ENCODE assay signal across 22 cellular contexts in the genomic region with DNA sequence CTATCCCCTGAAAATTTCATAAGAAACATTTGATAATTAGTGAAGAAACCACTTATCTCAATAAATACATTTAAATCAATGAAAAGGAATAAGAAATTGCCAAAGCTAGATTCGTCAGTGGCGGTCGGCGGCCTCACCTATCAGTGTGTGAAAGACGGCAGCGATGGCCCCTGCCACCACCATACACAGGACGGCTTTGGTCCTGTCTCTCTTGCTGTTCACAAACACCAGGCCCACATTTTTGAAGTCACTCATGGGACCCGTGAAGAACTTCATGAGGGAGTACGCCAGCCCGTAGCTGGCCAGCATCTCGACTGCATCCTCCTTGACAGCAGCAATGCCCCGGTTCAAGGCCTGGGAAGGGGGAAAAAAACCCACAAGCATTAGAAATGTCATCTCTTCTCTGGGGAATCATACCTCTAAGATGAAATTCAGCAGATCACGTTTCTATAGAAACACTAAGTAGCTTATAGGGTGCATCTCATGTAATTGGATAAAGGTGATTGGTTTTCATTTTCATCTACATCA.
"Had no signal": no experiment of that assay in that cellular context is flagged by ENCODE, and none has a peak within 500 bp of the region (broad histone marks: within the 10 kb centered on the region; RNA-seq: fewer than 3 reads in every experiment).

No MANE protein-coding gene starts in this region.

- H3K9me3 Mint-ChIP-seq: activated naive CD4-positive, alpha-beta T cell treated with anti-CD3 and anti-CD28 coated beads, Interleukin-2, amount 10 ng/mL, durations not matched to agents 7 days and 5 days; activated naive CD8-positive, alpha-beta T cell treated with anti-CD3 and anti-CD28 coated beads, Interleukin-2, amount 10 ng/mL, durations not matched to agents 7 days and 5 days; activated T-helper 1 cell treated with anti-CD3 and anti-CD28 coated beads, Interleukin-12 subunit alpha, Interleukin-12 subunit beta, Interleukin-2, Interleukin-4 antibody, amounts not matched to agents 30 ng/mL and 10 ng/mL and 1 ng/mL, durations not matched to agents 14 hours and 24 hours and 36 hours; endodermal cell; natural killer cell treated with Interleukin-12 subunit alpha and Interleukin-12 subunit beta and Interleukin-15 and Interleukin-18, amount 100 ng/mL, for 72 hours; T-helper 2 cell treated with Interferon-gamma antibody and Interleukin-4, amounts not matched to agents 5 μg/mL and 100 μg/mL, for 36 hours had no signal

- H3K9me3 ChIP-seq: ascending aorta, heart right ventricle, left lung, lower lobe of right lung, mucosa of descending colon, transverse colon had no signal

- DNase-seq: activated CD4-positive, alpha-beta T cell treated with anti-CD3 and anti-CD28 coated beads for 4 hours; activated CD4-positive, alpha-beta T cell treated with anti-CD3 and anti-CD28 coated beads, Interleukin-2, amount 50 U/mL, for 4 hours; activated CD8-positive, alpha-beta memory T cell treated with anti-CD3 and anti-CD28 coated beads for 24 hours; activated effector memory CD4-positive, alpha-beta T cell treated with anti-CD3 and anti-CD28 coated beads, Interleukin-2, amount 50 U/mL, for 16 hours; activated naive CD4-positive, alpha-beta T cell treated with anti-CD3 and anti-CD28 coated beads, Interleukin-2, amount 10 ng/mL, durations not matched to agents 7 days and 5 days; activated naive CD8-positive, alpha-beta T cell treated with anti-CD3 and anti-CD28 coated beads, Interleukin-2, amount 10 ng/mL, durations not matched to agents 7 days and 5 days; brain microvascular endothelial cell; endodermal cell; foreskin fibroblast; heart right ventricle; lower lobe of right lung; mesenchymal stem cell; mucosa of descending colon; right cardiac atrium; stimulated activated naive CD4-positive, alpha-beta T cell treated with Interleukin-2 at 50 U/mL for 16 hours; transverse colon had no signal

- ATAC-seq: esophagus mucosa; left lung; lower lobe of right lung; natural killer cell treated with Interleukin-12 subunit alpha and Interleukin-12 subunit beta and Interleukin-15 and Interleukin-18, amount 100 ng/mL, for 72 hours; right cardiac atrium had no signal

- H3K27me3 ChIP-seq: ascending aorta, brain microvascular endothelial cell, heart right ventricle, left lung, transverse colon had no signal

- H3K27ac ChIP-seq: ascending aorta, brain microvascular endothelial cell, left lung, lower lobe of right lung had no signal

- H3K27me3 Mint-ChIP-seq: activated naive CD4-positive, alpha-beta T cell treated with anti-CD3 and anti-CD28 coated beads, Interleukin-2, amount 10 ng/mL, durations not matched to agents 7 days and 5 days; activated naive CD8-positive, alpha-beta T cell treated with anti-CD3 and anti-CD28 coated beads, Interleukin-2, amount 10 ng/mL, durations not matched to agents 7 days and 5 days; natural killer cell treated with Interleukin-12 subunit alpha and Interleukin-12 subunit beta and Interleukin-15 and Interleukin-18, amount 100 ng/mL, for 72 hours had no signal

- H3K36me3 ChIP-seq: brain microvascular endothelial cell, left lung, lower lobe of right lung, transverse colon had no signal

- H3K4me3 ChIP-seq: ascending aorta, heart right ventricle, left lung, lower lobe of right lung, mucosa of descending colon, transverse colon had no signal

- H3K36me3 Mint-ChIP-seq: activated naive CD8-positive, alpha-beta T cell treated with anti-CD3 and anti-CD28 coated beads, Interleukin-2, amount 10 ng/mL, durations not matched to agents 7 days and 5 days had no signal

- H3K4me3 Mint-ChIP-seq: activated naive CD4-positive, alpha-beta T cell treated with anti-CD3 and anti-CD28 coated beads, Interleukin-2, amount 10 ng/mL, durations not matched to agents 7 days and 5 days; activated naive CD8-positive, alpha-beta T cell treated with anti-CD3 and anti-CD28 coated beads, Interleukin-2, amount 10 ng/mL, durations not matched to agents 7 days and 5 days; activated T-helper 1 cell treated with anti-CD3 and anti-CD28 coated beads, Interleukin-12 subunit alpha, Interleukin-12 subunit beta, Interleukin-2, Interleukin-4 antibody, amounts not matched to agents 30 ng/mL and 10 ng/mL and 1 ng/mL, durations not matched to agents 14 hours and 24 hours and 36 hours; endodermal cell; natural killer cell treated with Interleukin-12 subunit alpha and Interleukin-12 subunit beta and Interleukin-15 and Interleukin-18, amount 100 ng/mL, for 72 hours; T-helper 2 cell treated with Interferon-gamma antibody and Interleukin-4, amounts not matched to agents 5 μg/mL and 100 μg/mL, for 36 hours had no signal

- H3K27ac Mint-ChIP-seq: activated naive CD4-positive, alpha-beta T cell treated with anti-CD3 and anti-CD28 coated beads, Interleukin-2, amount 10 ng/mL, durations not matched to agents 7 days and 5 days; activated naive CD8-positive, alpha-beta T cell treated with anti-CD3 and anti-CD28 coated beads, Interleukin-2, amount 10 ng/mL, durations not matched to agents 7 days and 5 days; activated T-helper 1 cell treated with anti-CD3 and anti-CD28 coated beads, Interleukin-12 subunit alpha, Interleukin-12 subunit beta, Interleukin-2, Interleukin-4 antibody, amounts not matched to agents 30 ng/mL and 10 ng/mL and 1 ng/mL, durations not matched to agents 14 hours and 24 hours and 36 hours; endodermal cell; natural killer cell treated with Interleukin-12 subunit alpha and Interleukin-12 subunit beta and Interleukin-15 and Interleukin-18, amount 100 ng/mL, for 72 hours; T-helper 2 cell treated with Interferon-gamma antibody and Interleukin-4, amounts not matched to agents 5 μg/mL and 100 μg/mL, for 36 hours had no signal
